3 cellular contexts compared by ENCODE assay signal in genomic region chr2:113536573-113536972, GRCh38. TPM values are rescaled to one million over a fixed set of nuclear protein-coding genes. Genes with fewer than 3 reads are reported as not detected.
"Had no signal": no experiment of that assay in that cellular context is flagged by ENCODE, and none has a peak within 500 bp of the region (broad histone marks: within the 10 kb centered on the region; RNA-seq: fewer than 3 reads in every experiment).

No MANE protein-coding gene starts in this region.

RNA-seq across cellular contexts. Expression of gene FOXD4L1, which starts 38.1 kb away (rescaled TPM):
- total RNA-seq: Right ventricle myocardium superior, RPMI7951, SJSA1 had no signal
